ENCODE assay signal across 20 cellular contexts in the genomic region with DNA sequence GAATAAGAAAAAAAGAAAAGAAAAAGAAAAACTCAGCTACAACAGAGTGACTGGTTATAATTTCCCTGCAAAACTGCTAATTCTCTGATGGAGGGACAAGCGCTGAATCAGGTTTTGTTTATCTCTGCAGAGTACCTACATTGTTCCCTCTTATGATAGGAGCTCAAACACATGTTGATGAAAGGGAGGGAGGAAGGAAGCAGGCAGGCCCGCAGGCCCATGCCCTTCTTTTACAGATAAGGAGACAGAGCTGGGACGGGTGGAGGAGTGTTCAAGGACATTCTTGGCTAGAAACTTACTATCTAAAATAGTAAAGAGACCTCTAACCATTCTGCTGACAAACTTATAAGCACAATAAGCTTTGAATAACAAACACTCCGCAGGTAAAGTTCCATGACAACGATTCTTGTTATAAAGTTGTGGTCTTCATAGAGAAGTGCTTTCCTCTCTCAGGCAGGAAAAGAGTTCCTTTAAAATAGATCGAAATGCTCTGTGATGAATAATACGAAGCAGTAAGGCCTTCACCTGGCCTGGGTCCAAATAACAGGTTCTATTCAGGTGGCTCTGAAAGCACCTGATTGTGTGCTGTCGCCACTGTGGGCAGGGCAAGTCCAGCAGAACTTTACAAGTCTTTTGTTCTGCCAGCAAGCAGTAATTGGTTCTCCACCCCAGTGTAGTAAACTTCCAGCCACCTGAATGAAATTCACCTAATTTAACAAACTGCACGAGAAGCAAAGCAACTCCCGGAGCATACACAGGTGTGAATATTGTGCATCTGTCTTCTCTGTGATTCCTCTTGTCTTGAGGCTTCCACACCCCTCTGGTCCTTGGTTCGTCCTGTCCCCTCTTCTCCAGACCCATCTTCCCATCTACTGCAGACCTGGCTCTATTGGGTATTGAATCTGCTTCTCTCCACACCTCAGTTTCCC. TPM values are rescaled to one million over a fixed set of nuclear protein-coding genes. Genes with fewer than 3 reads are reported as not detected.
DNase-seq lines count a peak whose midpoint lies in the region; ATAC-seq, FAIRE-seq and TF ChIP-seq lines count a peak whose summit lies in the region.
"Had no signal": no experiment of that assay in that cellular context is flagged by ENCODE, and none has a peak within 500 bp of the region (broad histone marks: within the 10 kb centered on the region; RNA-seq: fewer than 3 reads in every experiment).

No MANE protein-coding gene starts in this region.

- intact Hi-C loops in aorta (cut with DNase I), result loop anchor here in 1 of 2 donors (5.0 kb wide), 1 partner anchor 187 kb away; no protein-coding TSS in a partner anchor

- ATAC-seq in aorta (ENCODE audit: low FRiP score) (no peak), HG03521 (IDR thresholded peaks at IDR 0.05; ENCODE audit: unreplicated experiment) (no peak), HG02870 (IDR thresholded peaks at IDR 0.05; ENCODE audit: unreplicated experiment) (no peak)
- ATAC-seq: CD8-positive, alpha-beta T cell; PC-3; SK-N-SH treated with all-trans-retinoic acid at 6 μM for 48 hours had no signal

- no peaks in the 10 kb centered on the region for H4K20me1 ChIP-seq in keratinocyte (ENCODE audit: control insufficient read depth, extremely low read depth, insufficient read depth, low read length)

- no peaks in the 10 kb centered on the region for H3K27me3 ChIP-seq in keratinocyte (ENCODE audit: control insufficient read depth, extremely low read depth, insufficient read depth, low read length)
- no peaks in the 10 kb centered on the region for H3K27me3 ChIP-seq in aorta (ENCODE audit: control insufficient read depth in 1 of 2, insufficient read depth in 2 of 2, low read length in 1 of 2)
- H3K27me3 ChIP-seq: suprapubic skin had no signal

- H3K4me1 ChIP-seq in keratinocyte (ENCODE audit: control insufficient read depth, extremely low read depth, insufficient read depth, low read length) (peaks cover 50% of the 10 kb centered on the region), aorta (ENCODE audit: control insufficient read depth in 1 of 2, insufficient read depth in 2 of 2, low read length in 2 of 2) (no peaks in the 10 kb centered on the region)

- H3K9me3 ChIP-seq in keratinocyte (ENCODE audit: control insufficient read depth, low read depth, low read length) (no peaks in the 10 kb centered on the region), aorta (ENCODE audit: control insufficient read depth, low read length) (no peaks in the 10 kb centered on the region)
- H3K9me3 ChIP-seq: suprapubic skin had no signal

- H3K9me1 ChIP-seq in keratinocyte (ENCODE audit: control insufficient read depth, extremely low read depth, insufficient read depth, low read length), result peaks cover 4% of the 10 kb centered on the region

- H3K79me2 ChIP-seq in keratinocyte (ENCODE audit: control insufficient read depth, insufficient read depth, low read length), result no peaks in the 10 kb centered on the region

- no peak overlapping the region for H2AFZ ChIP-seq in keratinocyte (ENCODE audit: control insufficient read depth, low read length)

- CTCF ChIA-PET in HEK293T (lab: Yijun Ruan, JAX), result no interaction called here

- no peak overlapping the region for H3K4me3 ChIP-seq in keratinocyte (ENCODE audit: control insufficient read depth in 2 of 3, extremely low read depth in 1 of 3, insufficient read depth in 2 of 3, low read depth in 1 of 3, low read length in 3 of 3)
- no peak overlapping the region for H3K4me3 ChIP-seq in aorta (ENCODE audit: low read length in 2 of 2)
- H3K4me3 ChIP-seq: suprapubic skin had no signal

- WGBS in aorta, 2 donors, result 74 to 79% methylated on average over 11 of the region's 11 CpGs

- H3K4me2 ChIP-seq in keratinocyte (ENCODE audit: control insufficient read depth, extremely low read depth, insufficient read depth, low read depth, low read length), result no peak overlapping the region

- H3K9ac ChIP-seq in keratinocyte (ENCODE audit: control insufficient read depth, extremely low read depth, insufficient read depth, low read length), result no peak overlapping the region

- dilution Hi-C loops in keratinocyte (cut with MboI; ENCODE audit: extremely low pct_ligation_motif_present, low sequenced_read_pairs), result no loop called here

- peak; percentile 9 for DNase-seq in activated effector memory CD4-positive, alpha-beta T cell treated with anti-CD3 and anti-CD28 coated beads, Interleukin-2, amount 50 U/mL, for 16 hours
- no peak for DNase-seq in activated effector memory CD4-positive, alpha-beta T cell treated with Interleukin-2 at 50 U/mL for 16 hours
- DNase-seq in SW480 (ENCODE audit: low spot score) (peak; percentile 37), keratinocyte (ENCODE audit: low read depth, low spot score) (no peak), aorta (peak; percentile 3 to 52), HEK293T (ENCODE audit: extremely low spot score) (no peak)
- DNase-seq: ACHN; anterior cingulate cortex; CD8-positive, alpha-beta T cell; left cardiac atrium; MV-4-11; naive B cell; NCI-H510A; PC-3; stimulated activated CD4-positive, alpha-beta T cell treated with anti-CD3 and anti-CD28 coated beads, Interleukin-15, amount 100 ng/mL, for 24 hours; WERI-Rb-1 had no signal

- H3K27ac ChIP-seq in keratinocyte (ENCODE audit: control insufficient read depth, insufficient read depth, low read length) (peak overlapping the region; percentile 2), aorta (ENCODE audit: low read depth in 1 of 2, low read length in 2 of 2) (no peak overlapping the region)
- H3K27ac ChIP-seq: suprapubic skin, WERI-Rb-1 had no signal

- no peak for FAIRE-seq in keratinocyte (lab: Jason Lieb, UNC)

- POLR2A ChIA-PET in HEK293T (lab: Yijun Ruan, JAX), result no interaction called here

- no peak for TF ChIP-seq CTCF in keratinocyte (optimal IDR thresholded peaks at IDR 0.05 in 1 of 3, IDR thresholded peaks at IDR 0.05 in 1 of 3, conservative IDR thresholded peaks at IDR 0.05 in 1 of 3; ENCODE audit: extremely low read depth in 1 of 3, insufficient read depth in 2 of 3, low read length in 3 of 3)

- H3K36me3 ChIP-seq in keratinocyte (ENCODE audit: control insufficient read depth in 2 of 2, extremely low read depth in 1 of 2, insufficient read depth in 2 of 2, low read length in 2 of 2), result no peaks in the 10 kb centered on the region
- H3K36me3 ChIP-seq in aorta (ENCODE audit: control insufficient read depth in 1 of 2, insufficient read depth in 2 of 2, low read length in 1 of 2), result no peaks in the 10 kb centered on the region
- H3K36me3 ChIP-seq: suprapubic skin, WERI-Rb-1 had no signal

TF ChIP-seq in HEK293T, 16 proteins besides CTCF, POLR2A, EP300 and RAD21:
- TF ChIP-seq L3MBTL2 (conservative IDR thresholded peaks at IDR 0.05) (no peak), NFRKB (IDR thresholded peaks at IDR 0.05) (no peak), ARNT (IDR thresholded peaks at IDR 0.05) (no peak), HDGF (IDR thresholded peaks at IDR 0.05; ENCODE audit: borderline replicate concordance) (no peak), SP1 (IDR thresholded peaks at IDR 0.05) (no peak), ZNF384 (IDR thresholded peaks at IDR 0.05) (no peak)
- TF ChIP-seq, protein P1, sequence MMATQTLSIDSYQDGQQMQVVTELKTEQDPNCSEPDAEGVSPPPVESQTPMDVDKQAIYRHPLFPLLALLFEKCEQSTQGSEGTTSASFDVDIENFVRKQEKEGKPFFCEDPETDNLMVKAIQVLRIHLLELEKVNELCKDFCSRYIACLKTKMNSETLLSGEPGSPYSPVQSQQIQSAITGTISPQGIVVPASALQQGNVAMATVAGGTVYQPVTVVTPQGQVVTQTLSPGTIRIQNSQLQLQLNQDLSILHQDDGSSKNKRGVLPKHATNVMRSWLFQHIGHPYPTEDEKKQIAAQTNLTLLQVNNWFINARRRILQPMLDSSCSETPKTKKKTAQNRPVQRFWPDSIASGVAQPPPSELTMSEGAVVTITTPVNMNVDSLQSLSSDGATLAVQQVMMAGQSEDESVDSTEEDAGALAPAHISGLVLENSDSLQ (IDR thresholded peaks at IDR 0.05), result no peak
TF ChIP-seq in HEK293T: peak in this region for 0.

RNA-seq across cellular contexts. Expression of a gene that starts 15.3 kb away (rescaled TPM):
- 72.7 to 124 TPM (median 83.9 TPM) in 3 replicates for polyA plus RNA-seq in keratinocyte
- polyA plus RNA-seq in keratinocyte (2011; ENCODE audit: low read depth), result 172 TPM
- 76.6 and 79.2 TPM in 2 replicates for polyA plus RNA-seq in keratinocyte (2011; cell fraction: cytosol; rRNA removed)
- 175 and 197 TPM in 2 replicates for polyA plus RNA-seq in keratinocyte (2011; cell fraction: nucleus; rRNA removed)
- 52.2 and 143 TPM in 2 replicates for polyA plus RNA-seq in keratinocyte (2012; ENCODE audit: low replicate concordance)
- polyA minus RNA-seq in keratinocyte, result 218 to 406 TPM (median 316 TPM) in 3 replicates
- polyA minus RNA-seq in keratinocyte (2011; cell fraction: cytosol; rRNA and poly(A)+ RNA removed), result 176 TPM
- 292 and 558 TPM in 2 replicates for polyA minus RNA-seq in keratinocyte (2011; cell fraction: nucleus; rRNA and poly(A)+ RNA removed)
- 100 to 1,000 TPM; 315 to 605 TPM for total RNA-seq in aorta
- polyA plus RNA-seq in aorta, result 100 to 1,000 TPM in 1 of 2 donors, 10 to 100 TPM in 1; 87.7 to 245 TPM

Comparison
In these comparisons a context has a peak if more than half of its experiments do, and no peak if none do; other contexts are left out.
1. DNase-seq: peak in activated effector memory CD4-positive, alpha-beta T cell treated with anti-CD3 and anti-CD28 coated beads, Interleukin-2, amount 50 U/mL, for 16 hours (single experiment), SW480 (single experiment) and aorta (2 of 2); none in activated effector memory CD4-positive, alpha-beta T cell treated with Interleukin-2 at 50 U/mL for 16 hours (single experiment), keratinocyte (single experiment) and HEK293T (single experiment).